In the genomic region with DNA sequence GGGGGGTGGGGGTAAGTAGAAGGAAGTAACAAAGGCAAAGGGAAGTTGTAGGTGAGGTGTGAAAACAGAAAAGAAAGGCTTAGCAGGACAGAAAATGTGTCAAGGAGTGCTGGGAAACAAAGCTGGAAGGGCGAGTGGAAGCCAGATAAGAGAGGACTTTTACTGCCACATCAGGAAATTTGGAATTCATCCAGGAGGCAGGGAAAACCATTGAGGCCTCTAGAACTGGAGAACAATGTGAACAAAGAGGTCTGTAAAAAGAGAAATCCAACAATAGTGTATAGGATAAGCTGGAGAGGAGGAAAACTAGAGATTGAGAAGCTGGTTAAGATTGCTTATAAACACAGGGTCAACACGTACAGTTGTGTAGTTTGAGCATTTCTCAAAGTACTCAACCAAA, we compare ENCODE assay signal across 31 cellular contexts.
"Had no signal": no experiment of that assay in that cellular context is flagged by ENCODE, and none has a peak within 500 bp of the region (broad histone marks: within the 10 kb centered on the region; RNA-seq: fewer than 3 reads in every experiment).

No MANE protein-coding gene starts in this region.

- ATAC-seq: activated T-helper 17 cell treated with anti-CD3 and anti-CD28 coated beads, Interleukin-2, amount 50 U/mL, for 72 hours; Panc1; Right ventricle myocardium inferior; T-cell had no signal

- H3K4me3 Mint-ChIP-seq: activated CD4-positive, alpha-beta memory T cell treated with anti-CD3 and anti-CD28 coated beads for 36 hours; activated CD4-positive, alpha-beta T cell treated with anti-CD3 and anti-CD28 coated beads, Interleukin-2, amount 10 ng/mL, durations not matched to agents 7 days and 5 days; activated naive CD4-positive, alpha-beta T cell treated with anti-CD3 and anti-CD28 coated beads for 36 hours; activated naive CD8-positive, alpha-beta T cell; activated T-helper 17 cell treated with anti-CD3 and anti-CD28 coated beads, Interleukin-2, amount 50 U/mL, for 72 hours; IgD-negative memory B cell; T-cell had no signal

- H3K36me3 ChIP-seq: brain microvascular endothelial cell, cardiac muscle cell had no signal

- H3K27ac Mint-ChIP-seq: activated CD4-positive, alpha-beta memory T cell treated with anti-CD3 and anti-CD28 coated beads for 36 hours; activated CD4-positive, alpha-beta T cell treated with anti-CD3 and anti-CD28 coated beads, Interleukin-2, amount 10 ng/mL, durations not matched to agents 7 days and 5 days; activated naive CD4-positive, alpha-beta T cell treated with anti-CD3 and anti-CD28 coated beads for 36 hours; activated naive CD8-positive, alpha-beta T cell; activated T-helper 17 cell treated with anti-CD3 and anti-CD28 coated beads, Interleukin-2, amount 50 U/mL, for 72 hours; T-cell had no signal

- H3K27ac ChIP-seq: brain microvascular endothelial cell, cardiac muscle cell, SK-N-MC, VCaP had no signal

- H3K4me3 ChIP-seq: cardiac muscle cell, SK-N-MC had no signal

- DNase-seq: activated CD4-positive, alpha-beta memory T cell treated with anti-CD3 and anti-CD28 coated beads for 36 hours; activated CD4-positive, alpha-beta T cell treated with anti-CD3 and anti-CD28 coated beads, Interleukin-2, amount 10 ng/mL, durations not matched to agents 7 days and 5 days; activated CD4-positive, CD25-positive, alpha-beta regulatory T cell; activated CD8-positive, alpha-beta memory T cell treated with anti-CD3 and anti-CD28 coated beads for 24 hours; activated gamma-delta T cell; activated naive CD4-positive, alpha-beta T cell treated with anti-CD3 and anti-CD28 coated beads for 36 hours; activated T-cell treated with anti-CD3 and anti-CD28 coated beads for 4 hours; activated T-cell treated with anti-CD3 and anti-CD28 coated beads, Interleukin-2, amount 50 U/mL, for 48 hours; amygdala; brain microvascular endothelial cell; KG1; NCI-H1092; NCI-H1417; NCI-H1930; NCI-H2171 treated with DMSO at 0.1 percent for 48 hours; NCI-H226; NCI-H524; NCI-H774; NK-92 treated with Interleukin-12 subunit alpha and Interleukin-12 subunit beta, amount 100 ng/mL, for 24 hours; OCI-M1; RPMI8226; T-cell; T-helper 2 cell had no signal

- H3K27me3 ChIP-seq: brain microvascular endothelial cell, cardiac muscle cell had no signal

- H3K27me3 Mint-ChIP-seq: activated CD4-positive, alpha-beta T cell treated with anti-CD3 and anti-CD28 coated beads, Interleukin-2, amount 10 ng/mL, durations not matched to agents 7 days and 5 days had no signal

- H3K9me3 Mint-ChIP-seq: activated CD4-positive, alpha-beta memory T cell treated with anti-CD3 and anti-CD28 coated beads for 36 hours; activated CD4-positive, alpha-beta T cell treated with anti-CD3 and anti-CD28 coated beads, Interleukin-2, amount 10 ng/mL, durations not matched to agents 7 days and 5 days; activated naive CD4-positive, alpha-beta T cell treated with anti-CD3 and anti-CD28 coated beads for 36 hours; activated T-helper 17 cell treated with anti-CD3 and anti-CD28 coated beads, Interleukin-2, amount 50 U/mL, for 72 hours; T-cell had no signal

- H3K4me1 Mint-ChIP-seq: activated CD4-positive, alpha-beta T cell treated with anti-CD3 and anti-CD28 coated beads, Interleukin-2, amount 10 ng/mL, durations not matched to agents 7 days and 5 days; activated T-helper 17 cell treated with anti-CD3 and anti-CD28 coated beads, Interleukin-2, amount 50 U/mL, for 72 hours; IgD-negative memory B cell; T-cell had no signal

- H3K36me3 Mint-ChIP-seq: activated CD4-positive, alpha-beta memory T cell treated with anti-CD3 and anti-CD28 coated beads for 36 hours; activated naive CD8-positive, alpha-beta T cell; IgD-negative memory B cell; T-cell had no signal
